In the genomic region with DNA sequence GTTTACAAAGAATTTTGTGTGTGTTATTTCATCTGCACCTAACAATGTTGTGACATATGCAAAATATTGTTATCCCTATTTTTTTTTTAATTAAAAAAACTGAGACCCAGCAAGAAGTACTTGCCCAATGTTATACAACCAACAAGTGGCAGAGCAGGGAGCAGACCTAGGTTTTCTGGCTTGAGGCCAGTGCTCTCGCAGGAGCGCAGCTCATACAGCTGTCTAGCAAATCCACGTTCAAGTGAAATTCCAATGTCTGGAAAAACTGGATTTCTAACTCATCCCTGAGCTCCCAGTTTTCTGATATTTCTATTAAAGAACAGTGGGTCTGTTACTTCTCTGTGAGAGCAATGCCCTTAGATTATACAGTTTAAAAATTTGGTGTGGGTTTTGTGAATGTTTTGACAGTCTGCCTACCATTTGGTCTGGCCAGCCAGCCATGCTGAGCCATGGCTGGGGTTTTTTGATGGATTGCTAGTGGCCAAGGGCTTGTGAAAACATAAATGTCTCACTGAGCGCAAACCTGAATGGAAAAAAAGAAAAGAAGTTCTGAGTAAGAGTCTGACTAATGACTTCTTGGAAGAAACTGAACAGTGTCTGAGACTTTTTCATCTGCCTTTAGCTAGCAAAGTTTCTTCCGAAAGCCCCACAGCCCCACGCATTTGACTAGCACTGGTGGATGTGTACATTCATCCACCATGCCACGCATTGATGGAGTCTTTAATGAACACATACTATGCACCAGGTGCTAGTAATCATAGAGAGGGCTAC, we compare ENCODE assay signal across 9 cellular contexts. TPM values are rescaled to one million over a fixed set of nuclear protein-coding genes. Genes with fewer than 3 reads are reported as not detected.
DNase-seq lines count a peak whose midpoint lies in the region; ATAC-seq and TF ChIP-seq lines count a peak whose summit lies in the region.
"Had no signal": no experiment of that assay in that cellular context is flagged by ENCODE, and none has a peak within 500 bp of the region (broad histone marks: within the 10 kb centered on the region; RNA-seq: fewer than 3 reads in every experiment).

No MANE protein-coding gene starts in this region.

- no peaks in the 10 kb centered on the region for H3K27me3 ChIP-seq in PC-3 (ENCODE audit: low read length)

- H3K4me1 ChIP-seq in PC-3 (ENCODE audit: insufficient read depth, low read length): peaks cover 36% of the 10 kb centered on the region

- no TSS peak for BruUV-seq in PC-3 (replicated peaks; lab: Mats Ljungman, UMichigan)

- H3K9ac ChIP-seq in PC-3 (ENCODE audit: low read length): no peak overlapping the region

- no peak overlapping the region for H3K27ac ChIP-seq in PC-3 (ENCODE audit: low read length)

- no peaks in the 10 kb centered on the region for H3K36me3 ChIP-seq in PC-3 (ENCODE audit: low read depth, low read length)

- H4K20me1 ChIP-seq in PC-3 (ENCODE audit: low read length): no peaks in the 10 kb centered on the region

- TF ChIP-seq CTCF in PC-3 (conservative IDR thresholded peaks at IDR 0.05; ENCODE audit: low read depth, low read length) (no peak), choroid plexus epithelial cell (conservative IDR thresholded peaks at IDR 0.05; ENCODE audit: low read depth, low read length) (no peak)

- H3K79me2 ChIP-seq in PC-3 (ENCODE audit: low read length): no peaks in the 10 kb centered on the region

- CTCF ChIA-PET in activated naive CD4-positive, alpha-beta T cell treated with anti-CD3 and anti-CD28 coated beads, Interleukin-2, amount 10 ng/mL, durations not matched to agents 7 days and 5 days (lab: Charles Lee): interaction anchor here (0.8 to 3.7 kb wide), 7 partner anchors 14 to 157 kb away, joined by 3 to 19 read pairs (median 3); no protein-coding TSS in a partner anchor
- CTCF ChIA-PET in PC-3 (lab: Charles Lee): interaction anchor here (1.1 kb wide), 1 partner anchor 143 kb away, joined by 3 read pairs; no protein-coding TSS in a partner anchor

- no peaks in the 10 kb centered on the region for H3F3A ChIP-seq in PC-3 (ENCODE audit: low read length, unreplicated experiment)

- intact Hi-C loops in PC-3 (cut with micrococcal nuclease) (loop anchor here (2.0 kb wide), 1 partner anchor 263 kb away; no protein-coding TSS in a partner anchor), head of caudate nucleus (cut with DNase I) (no loop called here)

- peaks cover 14% of the 10 kb centered on the region for H3K4me1 Mint-ChIP-seq in activated naive CD4-positive, alpha-beta T cell treated with anti-CD3 and anti-CD28 coated beads, Interleukin-2, amount 10 ng/mL, durations not matched to agents 7 days and 5 days
- H3K4me1 Mint-ChIP-seq: neural crest cell had no signal

- H2AFZ ChIP-seq in PC-3 (ENCODE audit: low read length): no peak overlapping the region

- ATAC-seq in activated naive CD4-positive, alpha-beta T cell treated with anti-CD3 and anti-CD28 coated beads, Interleukin-2, amount 50 U/mL, for 72 hours: peak; percentile 77 to 88
- ATAC-seq in PC-3 (no peak), GM18867 (IDR thresholded peaks at IDR 0.05; ENCODE audit: unreplicated experiment) (no peak)

- POLR2A ChIA-PET in PC-3 (lab: Charles Lee; ENCODE audit: unreplicated experiment): no interaction called here

- peaks cover 14% of the 10 kb centered on the region for H3K9me3 ChIP-seq in PC-3 (ENCODE audit: low read length)

- peaks cover 7 to 15% of the 10 kb centered on the region in 2 donors for H3K36me3 Mint-ChIP-seq in activated naive CD4-positive, alpha-beta T cell treated with anti-CD3 and anti-CD28 coated beads, Interleukin-2, amount 50 U/mL, for 72 hours
- H3K36me3 Mint-ChIP-seq in activated naive CD4-positive, alpha-beta T cell treated with anti-CD3 and anti-CD28 coated beads, Interleukin-2, amount 10 ng/mL, durations not matched to agents 7 days and 5 days: no peaks in the 10 kb centered on the region

- no peak for DNase-seq in activated naive CD4-positive, alpha-beta T cell treated with anti-CD3 and anti-CD28 coated beads, Interleukin-2, amount 50 U/mL, for 72 hours (ENCODE audit: low spot score in 2 of 2)
- DNase-seq in activated naive CD4-positive, alpha-beta T cell treated with anti-CD3 and anti-CD28 coated beads, Interleukin-2, amount 10 ng/mL, durations not matched to agents 7 days and 5 days: no peak
- peak; percentile 54 for DNase-seq in PC-3
- DNase-seq in choroid plexus epithelial cell (ENCODE audit: low read depth): peak; percentile 14
- DNase-seq in stimulated activated CD4-positive, alpha-beta T cell treated with anti-CD3 and anti-CD28 coated beads, Interleukin-4, amount 100 ng/mL, for 24 hours: peak; percentile 26
- DNase-seq in head of caudate nucleus: no peak
- DNase-seq in NCI-H748 treated with DMSO at 0.1 percent for 48 hours (lab: John Stamatoyannopoulos, UW): no peak

- peaks cover 16% of the 10 kb centered on the region for H3K27me3 Mint-ChIP-seq in activated naive CD4-positive, alpha-beta T cell treated with anti-CD3 and anti-CD28 coated beads, Interleukin-2, amount 10 ng/mL, durations not matched to agents 7 days and 5 days

- no peak overlapping the region for H3K4me3 ChIP-seq in PC-3 (ENCODE audit: low read length)
- H3K4me3 ChIP-seq in choroid plexus epithelial cell (ENCODE audit: low read depth, low read length): no peak overlapping the region

- no peak overlapping the region for H3K4me3 Mint-ChIP-seq in activated naive CD4-positive, alpha-beta T cell treated with anti-CD3 and anti-CD28 coated beads, Interleukin-2, amount 10 ng/mL, durations not matched to agents 7 days and 5 days
- H3K4me3 Mint-ChIP-seq: neural crest cell had no signal

- no peak overlapping the region for H3K4me2 ChIP-seq in PC-3 (ENCODE audit: low read length)

- peaks cover 7 to 11% of the 10 kb centered on the region in 2 donors for H3K9me3 Mint-ChIP-seq in activated naive CD4-positive, alpha-beta T cell treated with anti-CD3 and anti-CD28 coated beads, Interleukin-2, amount 50 U/mL, for 72 hours
- peaks cover 11% of the 10 kb centered on the region for H3K9me3 Mint-ChIP-seq in activated naive CD4-positive, alpha-beta T cell treated with anti-CD3 and anti-CD28 coated beads, Interleukin-2, amount 10 ng/mL, durations not matched to agents 7 days and 5 days

- no peaks in the 10 kb centered on the region for H3K9me2 ChIP-seq in PC-3 (replicated peaks; ENCODE audit: low read length)

- H3K27ac Mint-ChIP-seq in activated naive CD4-positive, alpha-beta T cell treated with anti-CD3 and anti-CD28 coated beads, Interleukin-2, amount 50 U/mL, for 72 hours: peak overlapping the region in 1 of 2 donors; percentile 37
- no peak overlapping the region for H3K27ac Mint-ChIP-seq in activated naive CD4-positive, alpha-beta T cell treated with anti-CD3 and anti-CD28 coated beads, Interleukin-2, amount 10 ng/mL, durations not matched to agents 7 days and 5 days

RNA-seq across cellular contexts. Expression of a gene that starts 15.4 kb away (rescaled TPM):
- total RNA-seq in activated naive CD4-positive, alpha-beta T cell treated with anti-CD3 and anti-CD28 coated beads, Interleukin-2, amount 50 U/mL, for 72 hours: 10 to 100 TPM; 30.9 to 35.7 TPM
- not detected in 2 replicates for total RNA-seq in PC-3 (2014; rRNA removed)
- total RNA-seq: neural crest cell had no signal

RNA-seq across cellular contexts. Expression of a gene that starts 54.3 kb away (rescaled TPM):
- total RNA-seq in activated naive CD4-positive, alpha-beta T cell treated with anti-CD3 and anti-CD28 coated beads, Interleukin-2, amount 50 U/mL, for 72 hours: under 1 TPM; 0.11 to 0.16 TPM
- 0.91 and 1.4 TPM in 2 replicates for total RNA-seq in PC-3 (2014; rRNA removed)

Comparison
In these comparisons a context has a peak if more than half of its experiments do, and no peak if none do; other contexts are left out.
1. ATAC-seq: peak in activated naive CD4-positive, alpha-beta T cell treated with anti-CD3 and anti-CD28 coated beads, Interleukin-2, amount 50 U/mL, for 72 hours (2 of 2); none in PC-3 (single experiment) and GM18867 (single experiment).
2. DNase-seq: peak in PC-3 (single experiment), choroid plexus epithelial cell (single experiment) and stimulated activated CD4-positive, alpha-beta T cell treated with anti-CD3 and anti-CD28 coated beads, Interleukin-4, amount 100 ng/mL, for 24 hours (single experiment); none in activated naive CD4-positive, alpha-beta T cell treated with anti-CD3 and anti-CD28 coated beads, Interleukin-2, amount 50 U/mL, for 72 hours (0 of 2), activated naive CD4-positive, alpha-beta T cell treated with anti-CD3 and anti-CD28 coated beads, Interleukin-2, amount 10 ng/mL, durations not matched to agents 7 days and 5 days (single experiment), head of caudate nucleus (0 of 42) and NCI-H748 treated with DMSO at 0.1 percent for 48 hours (single experiment).
3. RNA of a gene that starts 15.4 kb away (total RNA-seq): 30.9 to 35.7 TPM in activated naive CD4-positive, alpha-beta T cell treated with anti-CD3 and anti-CD28 coated beads, Interleukin-2, amount 50 U/mL, for 72 hours; not detected in PC-3; every median in the first group is over 10 times any median in the second.